ENCODE assay signal across 1 cellular context in genomic region chr2:201362396-201362795, GRCh38.
TF ChIP-seq lines count a peak whose summit lies in the region.

No MANE protein-coding gene starts in this region.

TF ChIP-seq in IMR-90, 13 proteins besides CTCF, POLR2A, EP300 and RAD21 (continued from another document):
- TF ChIP-seq MXI1 (IDR thresholded peaks at IDR 0.05; ENCODE audit: borderline replicate concordance, low read depth, low read length): no peak
- no peak for TF ChIP-seq NFE2L2 (IDR thresholded peaks at IDR 0.05; ENCODE audit: low read depth, low read length)
- no peak for TF ChIP-seq CHD1 (IDR thresholded peaks at IDR 0.05; ENCODE audit: low read depth, low read length)
- TF ChIP-seq, protein P1, sequence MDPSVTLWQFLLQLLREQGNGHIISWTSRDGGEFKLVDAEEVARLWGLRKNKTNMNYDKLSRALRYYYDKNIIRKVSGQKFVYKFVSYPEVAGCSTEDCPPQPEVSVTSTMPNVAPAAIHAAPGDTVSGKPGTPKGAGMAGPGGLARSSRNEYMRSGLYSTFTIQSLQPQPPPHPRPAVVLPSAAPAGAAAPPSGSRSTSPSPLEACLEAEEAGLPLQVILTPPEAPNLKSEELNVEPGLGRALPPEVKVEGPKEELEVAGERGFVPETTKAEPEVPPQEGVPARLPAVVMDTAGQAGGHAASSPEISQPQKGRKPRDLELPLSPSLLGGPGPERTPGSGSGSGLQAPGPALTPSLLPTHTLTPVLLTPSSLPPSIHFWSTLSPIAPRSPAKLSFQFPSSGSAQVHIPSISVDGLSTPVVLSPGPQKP (IDR thresholded peaks at IDR 0.05; ENCODE audit: borderline replicate concordance, low read depth, low read length): no peak
